11 cellular contexts compared by ENCODE assay signal in the genomic region with DNA sequence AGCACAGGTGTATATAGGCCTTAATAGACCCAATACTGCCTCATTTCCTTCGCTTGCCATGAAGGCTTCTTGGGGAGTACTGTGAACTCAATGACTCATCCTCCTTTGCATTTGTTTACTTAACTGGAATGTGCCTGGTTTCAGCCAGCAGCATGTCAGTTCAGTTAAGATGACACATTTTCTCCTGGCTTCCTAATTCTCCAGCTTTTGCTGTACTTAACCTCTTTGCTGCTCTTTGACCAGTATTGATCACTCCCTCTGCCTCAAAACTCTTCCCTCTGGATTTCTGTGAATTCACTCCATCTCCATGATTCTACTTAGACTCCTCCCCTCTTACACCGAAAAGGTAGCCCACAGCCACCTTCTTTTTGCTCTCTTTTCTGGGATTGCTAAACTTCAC.
DNase-seq lines count a peak whose midpoint lies in the region; ATAC-seq and TF ChIP-seq lines count a peak whose summit lies in the region.
"Had no signal": no experiment of that assay in that cellular context is flagged by ENCODE, and none has a peak within 500 bp of the region (broad histone marks: within the 10 kb centered on the region; RNA-seq: fewer than 3 reads in every experiment).

No MANE protein-coding gene starts in this region.

- H3K4me1 ChIP-seq in PC-3 (ENCODE audit: insufficient read depth, low read length) (peaks cover 14% of the 10 kb centered on the region), fibroblast of lung (ENCODE audit: control insufficient read depth, extremely low read depth, insufficient read depth, low read length) (peaks cover 5% of the 10 kb centered on the region), trophoblast cell (ENCODE audit: control insufficient read depth in 1 of 2, insufficient read depth in 2 of 2, low read length in 2 of 2) (no peaks in the 10 kb centered on the region)

- no peak overlapping the region for H3K23ac ChIP-seq in trophoblast cell (ENCODE audit: low read length)

- H2AK5ac ChIP-seq in trophoblast cell (ENCODE audit: low read length), result no peak overlapping the region

- no peaks in the 10 kb centered on the region for H3K79me2 ChIP-seq in PC-3 (ENCODE audit: low read length)
- no peaks in the 10 kb centered on the region for H3K79me2 ChIP-seq in fibroblast of lung (ENCODE audit: control insufficient read depth, insufficient read depth, low read length)
- H3K79me2 ChIP-seq in trophoblast cell (ENCODE audit: control insufficient read depth, insufficient read depth, low read length, poor library complexity), result no peaks in the 10 kb centered on the region

- no TSS peak for BruUV-seq in PC-3 (replicated peaks; lab: Mats Ljungman, UMichigan)

- H3K36me3 ChIP-seq in PC-3 (ENCODE audit: low read depth, low read length) (no peaks in the 10 kb centered on the region), fibroblast of lung (ENCODE audit: control insufficient read depth, insufficient read depth, low read length) (no peaks in the 10 kb centered on the region), trophoblast cell (ENCODE audit: control insufficient read depth in 1 of 2, insufficient read depth in 2 of 2, low read length in 2 of 2) (no peaks in the 10 kb centered on the region)
- H3K36me3 ChIP-seq: thoracic aorta had no signal

- POLR2A ChIA-PET in PC-3 (lab: Charles Lee; ENCODE audit: unreplicated experiment), result no interaction called here

- no peak overlapping the region for H4K12ac ChIP-seq in trophoblast cell (ENCODE audit: low read depth, low read length)

- WGBS in trophoblast cell (ENCODE audit: extremely low coverage, insufficient coverage, insufficient read length), result no CpG with 5 or more reads among the region's 2 CpGs

- peak overlapping the region; percentile 64 for H3K27ac ChIP-seq in PC-3 (ENCODE audit: low read length)
- no peak overlapping the region for H3K27ac ChIP-seq in fibroblast of lung (ENCODE audit: insufficient read depth, low read length)
- no peak overlapping the region for H3K27ac ChIP-seq in trophoblast cell (ENCODE audit: low read depth, low read length)
- H3K27ac ChIP-seq: 22Rv1, thoracic aorta had no signal

- peak overlapping the region; percentile 60 for H3K4me2 ChIP-seq in PC-3 (ENCODE audit: low read length)
- H3K4me2 ChIP-seq in fibroblast of lung (ENCODE audit: extremely low read depth, insufficient read depth, low read length), result peak overlapping the region; percentile 52
- H3K4me2 ChIP-seq in trophoblast cell (ENCODE audit: low read length), result no peak overlapping the region

- no peak overlapping the region for H2BK5ac ChIP-seq in trophoblast cell (ENCODE audit: low read depth, low read length, poor library complexity)

- no peak overlapping the region for H3K18ac ChIP-seq in trophoblast cell (ENCODE audit: low read length)

- H3K9me3 ChIP-seq in PC-3 (ENCODE audit: low read length), result no peaks in the 10 kb centered on the region
- H3K9me3 ChIP-seq in fibroblast of lung (ENCODE audit: control insufficient read depth, insufficient read depth, low read depth, low read length), result no peaks in the 10 kb centered on the region
- H3K9me3 ChIP-seq in trophoblast cell (ENCODE audit: insufficient read depth, low read depth, low read length), result no peaks in the 10 kb centered on the region
- H3K9me3 ChIP-seq: thoracic aorta had no signal

- H3K79me1 ChIP-seq in trophoblast cell (ENCODE audit: low read length), result no peaks in the 10 kb centered on the region

- no peaks in the 10 kb centered on the region for H3F3A ChIP-seq in PC-3 (ENCODE audit: low read length, unreplicated experiment)

- intact Hi-C loops in PC-3 (cut with micrococcal nuclease), result no loop called here

- peak; percentile 100 for ATAC-seq in PC-3

- no peaks in the 10 kb centered on the region for H3K9me2 ChIP-seq in PC-3 (replicated peaks; ENCODE audit: low read length)

- no peak overlapping the region for H3K4ac ChIP-seq in trophoblast cell (ENCODE audit: low read depth, low read length)

- H3K9ac ChIP-seq in PC-3 (ENCODE audit: low read length), result no peak overlapping the region
- no peak overlapping the region for H3K9ac ChIP-seq in fibroblast of lung (ENCODE audit: insufficient read depth, low read length)
- no peak overlapping the region for H3K9ac ChIP-seq in trophoblast cell (ENCODE audit: low read length)

- TF ChIP-seq CTCF in PC-3 (conservative IDR thresholded peaks at IDR 0.05; ENCODE audit: low read depth, low read length) (no peak), fibroblast of lung (conservative IDR thresholded peaks at IDR 0.05 in 1 of 2, IDR thresholded peaks at IDR 0.05 in 1 of 2; ENCODE audit: low read depth in 1 of 2, low read length in 2 of 2) (no peak)

- no peak overlapping the region for H2BK120ac ChIP-seq in trophoblast cell (ENCODE audit: insufficient read depth, low read length, poor library complexity)

- H3K14ac ChIP-seq in trophoblast cell (ENCODE audit: low read length), result no peak overlapping the region

- no peak overlapping the region for H4K8ac ChIP-seq in trophoblast cell (ENCODE audit: low read depth, low read length)

- H4K91ac ChIP-seq in trophoblast cell (ENCODE audit: low read depth, low read length), result no peak overlapping the region

- CTCF ChIA-PET in PC-3 (lab: Charles Lee), result interaction anchor here (1.5 kb wide), 1 partner anchor 20 kb away, joined by 5 read pairs; no protein-coding TSS in a partner anchor

- H2AFZ ChIP-seq in PC-3 (ENCODE audit: low read length), result no peak overlapping the region
- no peak overlapping the region for H2AFZ ChIP-seq in fibroblast of lung (ENCODE audit: low read length)
- no peak overlapping the region for H2AFZ ChIP-seq in trophoblast cell (ENCODE audit: insufficient read depth, low read length, poor library complexity)

- DNase-seq in DMS 273 (lab: John Stamatoyannopoulos, UW; ENCODE audit: unreplicated experiment) (peak; percentile 53), DMS 273 treated with DMSO at 0.1 percent for 48 hours (lab: John Stamatoyannopoulos, UW) (no peak), PC-3 (peak; percentile 92), fibroblast of lung (ENCODE audit: low read depth in 2 of 2) (peak; percentile 90 to 92), trophoblast cell (peak; percentile 9 to 62), NCI-H82 treated with DMSO at 0.1 percent for 48 hours (lab: John Stamatoyannopoulos, UW; ENCODE audit: unreplicated experiment) (no peak), inferior parietal cortex (ENCODE audit: extremely low spot score) (no peak)
- no peak for DNase-seq in activated CD4-positive, alpha-beta T cell treated with anti-CD3 and anti-CD28 coated beads for 48 hours
- DNase-seq: NCI-H1105 had no signal

- H3K4me3 ChIP-seq in PC-3 (ENCODE audit: low read length) (no peak overlapping the region), fibroblast of lung (replicated peaks in 1 of 4; ENCODE audit: control extremely low read depth in 1 of 4, insufficient read depth in 1 of 4, low read depth in 3 of 4, low read length in 4 of 4) (no peak overlapping the region), trophoblast cell (ENCODE audit: low read depth, low read length) (no peak overlapping the region)
- H3K4me3 ChIP-seq: thoracic aorta had no signal

- H4K20me1 ChIP-seq in PC-3 (ENCODE audit: low read length) (no peaks in the 10 kb centered on the region), fibroblast of lung (ENCODE audit: control insufficient read depth, extremely low read depth, insufficient read depth, low read length) (no peaks in the 10 kb centered on the region)

- H2BK12ac ChIP-seq in trophoblast cell (ENCODE audit: low read length), result no peak overlapping the region

- H3K27me3 ChIP-seq in PC-3 (ENCODE audit: low read length) (no peaks in the 10 kb centered on the region), fibroblast of lung (ENCODE audit: control insufficient read depth, insufficient read depth, low read length) (no peaks in the 10 kb centered on the region), trophoblast cell (ENCODE audit: insufficient read depth, low read length) (no peaks in the 10 kb centered on the region)

Comparison
In these comparisons a context has a peak if more than half of its experiments do, and no peak if none do; other contexts are left out.
1. DNase-seq: peak in DMS 273 (single experiment), PC-3 (single experiment), fibroblast of lung (2 of 2) and trophoblast cell (2 of 2); none in DMS 273 treated with DMSO at 0.1 percent for 48 hours (single experiment), NCI-H82 treated with DMSO at 0.1 percent for 48 hours (single experiment), inferior parietal cortex (single experiment) and activated CD4-positive, alpha-beta T cell treated with anti-CD3 and anti-CD28 coated beads for 48 hours (single experiment).